8 cellular contexts compared by ENCODE assay signal in the genomic region with DNA sequence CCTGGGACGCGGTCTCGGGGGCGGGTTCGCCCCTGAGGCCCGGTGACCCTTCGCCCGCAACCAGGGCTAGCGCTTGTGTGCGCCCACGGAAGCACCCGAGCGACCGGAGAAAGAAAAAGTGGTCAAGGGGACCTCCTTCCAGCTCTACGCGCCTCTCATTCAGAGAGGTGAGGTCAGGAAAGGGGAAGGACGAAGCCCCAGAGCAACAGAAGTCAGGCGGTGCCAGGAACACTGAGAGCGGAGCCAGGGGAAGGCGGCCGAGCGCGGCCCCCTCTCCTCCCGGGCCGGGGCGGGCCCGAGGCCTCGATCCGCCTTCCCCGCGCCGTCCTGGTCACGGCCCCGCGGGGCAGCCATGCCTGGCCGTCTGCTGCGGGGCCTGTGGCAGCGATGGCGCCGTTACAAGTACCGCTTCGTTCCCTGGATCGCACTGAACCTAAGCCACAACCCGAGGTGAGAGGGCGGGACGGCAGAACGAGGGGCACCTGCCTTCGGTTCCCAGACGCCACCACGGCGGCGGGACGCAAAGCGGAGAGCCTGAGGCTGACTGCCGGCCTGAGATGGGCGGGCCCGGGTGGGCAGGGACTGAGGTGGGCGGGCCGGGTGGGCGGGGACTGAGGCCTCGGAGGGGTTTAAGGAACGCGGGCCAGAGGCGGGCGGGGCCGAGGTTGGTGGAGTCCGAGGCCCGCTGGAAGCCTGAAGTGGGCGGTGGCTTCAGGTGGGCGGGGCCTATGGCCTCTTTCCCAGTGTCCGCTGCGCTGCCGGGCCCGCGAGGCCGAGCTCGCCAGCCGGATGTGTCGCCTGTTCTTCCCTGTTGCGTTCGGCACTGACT. TPM values are rescaled to one million over a fixed set of nuclear protein-coding genes. Genes with fewer than 3 reads are reported as not detected.
A peak's percentile ranks its signal among the peaks of the same experiment; 100 is the strongest.
DNase-seq lines count a peak whose midpoint lies in the region; ATAC-seq and TF ChIP-seq lines count a peak whose summit lies in the region.

A gene with protein sequence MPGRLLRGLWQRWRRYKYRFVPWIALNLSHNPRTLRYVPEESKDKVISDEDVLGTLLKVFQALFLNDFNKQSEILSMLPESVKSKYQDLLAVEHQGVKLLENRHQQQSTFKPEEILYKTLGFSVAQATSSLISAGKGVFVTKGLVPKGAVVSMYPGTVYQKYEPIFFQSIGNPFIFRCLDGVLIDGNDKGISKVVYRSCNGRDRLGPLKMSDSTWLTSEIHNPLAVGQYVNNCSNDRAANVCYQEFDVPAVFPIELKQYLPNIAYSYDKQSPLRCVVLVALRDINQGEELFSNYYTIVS (plus strand): TSS at position 303 of the 829 bp plus-strand sequence. CDS start 50 bp downstream, at position 353.

- H3K27ac ChIP-seq in AG04450 (ENCODE audit: low read depth, low read length) (peak within 1 kb of the TSS; percentile 93), smooth muscle cell (ENCODE audit: low read depth) (peak within 1 kb of the TSS; percentile 98)

- peaks cover 10% of the 10 kb centered on the region for H3K36me3 Mint-ChIP-seq in activated B cell treated with CpG ODN at 0.5 μM for 24 hours (ENCODE audit: low read depth)

- H3K9me3 ChIP-seq in AG04450 (ENCODE audit: control insufficient read depth, insufficient read depth, low read length): no peaks in the 10 kb centered on the region
- H3K9me3 ChIP-seq in smooth muscle cell (replicated peaks; ENCODE audit: low read depth): no peaks in the 10 kb centered on the region

- H3K4me1 Mint-ChIP-seq in activated B cell treated with CpG ODN at 0.5 μM for 24 hours: peaks cover 20% of the 10 kb centered on the region

- H3K27me3 ChIP-seq in AG04450 (ENCODE audit: control insufficient read depth, insufficient read depth, low read length) (no peaks in the 10 kb centered on the region), smooth muscle cell (ENCODE audit: low read depth) (no peaks in the 10 kb centered on the region)

- H3K9me3 Mint-ChIP-seq in activated B cell treated with CpG ODN at 0.5 μM for 24 hours: peaks cover 4% of the 10 kb centered on the region

- peak within 1 kb of the TSS; percentile 79 for H3K4me3 ChIP-seq in AG04450 (ENCODE audit: low read depth, low read length)
- H3K4me3 ChIP-seq in cardiac fibroblast (replicated peaks in 1 of 2; ENCODE audit: low read depth in 2 of 2, low read length in 2 of 2): peak within 1 kb of the TSS; percentile 64 to 76
- H3K4me3 ChIP-seq in smooth muscle cell: peak within 1 kb of the TSS; percentile 72

- H2AFZ ChIP-seq in smooth muscle cell (ENCODE audit: low read depth): peak within 1 kb of the TSS; percentile 99

- no peaks in the 10 kb centered on the region for H3K27me3 Mint-ChIP-seq in activated B cell treated with CpG ODN at 0.5 μM for 24 hours

- H3K27ac Mint-ChIP-seq in activated B cell treated with CpG ODN at 0.5 μM for 24 hours: peak within 1 kb of the TSS; percentile 96

- H3K36me3 ChIP-seq in smooth muscle cell (ENCODE audit: low read depth): no peaks in the 10 kb centered on the region

- POLR2A ChIA-PET in AG04450 (lab: Yijun Ruan, JAX) (interaction anchor here (0.6 to 2.4 kb wide), 7 partner anchors 9 to 318 kb away, joined by 3 to 15 read pairs (median 3); partner anchors contain the start of gene GPBP1), activated B cell treated with CpG ODN at 0.5 μM for 24 hours (lab: Charles Lee) (interaction anchor here (0.6 to 3.1 kb wide), 21 partner anchors 8 to 1599 kb away, joined by 3 to 43 read pairs (median 3); partner anchors contain the start of genes GPBP1, IL6ST and PLK2)

- peak; percentile 93 for DNase-seq in AG04450 (ENCODE audit: low read depth, low spot score)
- DNase-seq in NCI-H2227 (lab: John Stamatoyannopoulos, UW; ENCODE audit: unreplicated experiment): peak; percentile 97
- DNase-seq in activated B cell treated with CpG ODN at 0.5 μM for 24 hours: peak; percentile 93
- peak; percentile 98 for DNase-seq in cardiac fibroblast (ENCODE audit: low read depth in 2 of 2)
- DNase-seq in iPS-NIHi7 (ENCODE audit: extremely low spot score): peak; percentile 98
- peak; percentile 96 for DNase-seq in smooth muscle cell (lab: John Stamatoyannopoulos, UW; ENCODE audit: unreplicated experiment)

- TF ChIP-seq CTCF in AG04450 (IDR thresholded peaks at IDR 0.05; ENCODE audit: low read depth, low read length) (no peak), activated B cell treated with CpG ODN at 0.5 μM for 24 hours (IDR thresholded peaks at IDR 0.05) (no peak), cardiac fibroblast (IDR thresholded peaks at IDR 0.05; ENCODE audit: low read depth, low read length) (no peak), smooth muscle cell (IDR thresholded peaks at IDR 0.05; ENCODE audit: borderline replicate concordance, insufficient read depth, poor library complexity, severe bottlenecking) (no peak)

- H3K9ac ChIP-seq in smooth muscle cell (ENCODE audit: low read depth): peak within 1 kb of the TSS; percentile 93

- intact Hi-C loops in activated B cell treated with CpG ODN at 0.5 μM for 24 hours (cut with micrococcal nuclease): loop anchor here (1.0 to 10.0 kb wide), 11 partner anchors 8 to 1735 kb away; partner anchors contain the start of genes CDC20B, DHX29, MIER3 and MTREX

- H3K4me2 ChIP-seq in smooth muscle cell: peak within 1 kb of the TSS; percentile 96

- H3K4me3 Mint-ChIP-seq in activated B cell treated with CpG ODN at 0.5 μM for 24 hours: peak within 1 kb of the TSS; percentile 96

- WGBS in smooth muscle cell (ENCODE audit: low lambda C conversion rate): under 1% methylated on average over 56 of the region's 81 CpGs

- peaks cover 10% of the 10 kb centered on the region for H3K79me2 ChIP-seq in smooth muscle cell (ENCODE audit: low read depth)

- ATAC-seq in GM18909 (IDR thresholded peaks at IDR 0.05; ENCODE audit: poor library complexity, unreplicated experiment): peak; percentile 91
- ATAC-seq in HG03159 (IDR thresholded peaks at IDR 0.05; ENCODE audit: unreplicated experiment): peak; percentile 82
- peak; percentile 85 for ATAC-seq in activated B cell treated with CpG ODN at 0.5 μM for 24 hours (ENCODE audit: low read depth)

- peaks cover 13% of the 10 kb centered on the region for H3F3A ChIP-seq in smooth muscle cell (ENCODE audit: low read depth)

- CTCF ChIA-PET in AG04450 (lab: Charles Lee): interaction anchor here (0.6 to 1.8 kb wide), 3 partner anchors 9 to 1554 kb away, joined by 3 to 4 read pairs (median 3); no protein-coding TSS in a partner anchor
- CTCF ChIA-PET in activated B cell treated with CpG ODN at 0.5 μM for 24 hours (lab: Charles Lee): interaction anchor here (1.1 to 1.5 kb wide), 4 partner anchors 9 to 638 kb away, joined by 3 to 5 read pairs (median 3); no protein-coding TSS in a partner anchor

- no peaks in the 10 kb centered on the region for H4K20me1 ChIP-seq in smooth muscle cell (ENCODE audit: low read depth)

- peaks cover 13% of the 10 kb centered on the region for H3K4me1 ChIP-seq in smooth muscle cell (ENCODE audit: low read depth)

RNA-seq across cellular contexts. Expression of the gene that starts here (rescaled TPM):
- polyA plus RNA-seq in AG04450 (2011; rRNA removed) (8.6 and 12.1 TPM in 2 replicates), smooth muscle cell (8.6 and 11.4 TPM in 2 replicates)
- polyA minus RNA-seq in AG04450 (2011; rRNA and poly(A)+ RNA removed): 2.5 and 5.9 TPM in 2 replicates
- total RNA-seq in activated B cell treated with CpG ODN at 0.5 μM for 24 hours (3.4 and 6.2 TPM in 2 replicates), smooth muscle cell (18.5 and 19.8 TPM in 2 replicates)

Comparison
In these comparisons a context has a peak if more than half of its experiments do, and no peak if none do; other contexts are left out.
1. Peak in every context shown above with its lines: DNase-seq, ATAC-seq, H3K4me3 ChIP-seq and H3K27ac ChIP-seq.